Comparison of ENCODE assay signal across 1 cellular context in genomic region chr6:4401408-4402367, GRCh38.
TF ChIP-seq lines count a peak whose summit lies in the region.

No MANE protein-coding gene starts in this region.

TF ChIP-seq in SK-N-SH, 30 proteins besides CTCF, POLR2A, EP300 and RAD21 (continued from another document):
- no peak for TF ChIP-seq USF1 (IDR thresholded peaks at IDR 0.05; ENCODE audit: borderline replicate concordance, low read depth)
- no peak for TF ChIP-seq IRF3 (IDR thresholded peaks at IDR 0.05; ENCODE audit: low read depth, low read length)
- TF ChIP-seq TAF1 (IDR thresholded peaks at IDR 0.05; ENCODE audit: borderline replicate concordance, low read depth, low read length), result no peak
- no peak for TF ChIP-seq TCF12 (IDR thresholded peaks at IDR 0.05)
- no peak for TF ChIP-seq GABPA (IDR thresholded peaks at IDR 0.05; ENCODE audit: low read depth)
- TF ChIP-seq CHD2 (IDR thresholded peaks at IDR 0.05; ENCODE audit: low read length, partially characterized antibody), result no peak
- TF ChIP-seq RXRA (IDR thresholded peaks at IDR 0.05; ENCODE audit: borderline replicate concordance, low read depth), result no peak
- TF ChIP-seq MXI1 (IDR thresholded peaks at IDR 0.05; ENCODE audit: low read depth, low read length), result no peak
- no peak for TF ChIP-seq USF2 (IDR thresholded peaks at IDR 0.05; ENCODE audit: borderline replicate concordance, low read depth, low read length)
- no peak for TF ChIP-seq JUND (IDR thresholded peaks at IDR 0.05)
- TF ChIP-seq TEAD4 (IDR thresholded peaks at IDR 0.05; ENCODE audit: borderline replicate concordance, insufficient read depth), result no peak
- TF ChIP-seq GATA2 (CRISPR knock-in tag; IDR thresholded peaks at IDR 0.05), result no peak
- TF ChIP-seq SMC3 (IDR thresholded peaks at IDR 0.05; ENCODE audit: low read depth, low read length), result no peak
